In the genomic region with DNA sequence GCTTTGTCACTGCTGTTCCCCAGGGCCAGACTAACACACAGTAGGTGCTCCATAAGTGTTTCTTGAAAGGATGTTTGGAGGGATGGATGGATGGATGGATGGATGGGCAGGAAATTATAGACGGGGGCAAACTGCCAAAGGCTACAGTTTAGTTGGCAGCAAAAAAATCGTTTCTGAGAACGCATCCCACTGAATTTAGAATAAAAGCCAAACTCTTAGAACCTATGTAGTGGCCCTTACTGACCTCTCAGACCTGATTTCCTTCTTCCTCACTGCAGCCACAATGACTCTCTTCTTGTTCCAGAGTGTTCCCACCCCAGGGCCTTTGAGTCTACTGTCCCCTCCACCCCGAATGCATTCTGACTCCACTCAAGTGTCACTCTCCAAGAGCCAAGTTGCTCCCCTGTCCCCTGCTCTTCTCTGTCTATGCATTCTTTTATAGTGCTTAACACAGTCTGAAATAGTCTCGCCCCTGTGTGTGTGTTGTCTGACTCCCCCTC, we compare ENCODE assay signal across 9 cellular contexts. TPM values are rescaled to one million over a fixed set of nuclear protein-coding genes. Genes with fewer than 3 reads are reported as not detected.
DNase-seq lines count a peak whose midpoint lies in the region; ATAC-seq, FAIRE-seq and TF ChIP-seq lines count a peak whose summit lies in the region.
"Had no signal": no experiment of that assay in that cellular context is flagged by ENCODE, and none has a peak within 500 bp of the region (broad histone marks: within the 10 kb centered on the region; RNA-seq: fewer than 3 reads in every experiment).

No MANE protein-coding gene starts in this region.

- peaks cover 9% of the 10 kb centered on the region; the same call in 1 of the 2 replicates for H4K20me1 ChIP-seq in GM23338 (replicated peaks; ENCODE audit: insufficient read depth)

- H3K9me3 Mint-ChIP-seq in GM23338, result no peaks in the 10 kb centered on the region

- no peaks in the 10 kb centered on the region for H3K9me2 ChIP-seq in GM23338 (ENCODE audit: insufficient read depth)

- no peaks in the 10 kb centered on the region for H3K79me2 ChIP-seq in GM23338 (replicated peaks; ENCODE audit: insufficient read depth)

- H3K9me3 ChIP-seq in ascending aorta (no peaks in the 10 kb centered on the region), neuron (ENCODE audit: low read length) (peaks cover 2% of the 10 kb centered on the region)

- H3K27ac ChIP-seq in GM23338 (ENCODE audit: low read depth) (no peak overlapping the region), ascending aorta (no peak overlapping the region)
- H3K27ac ChIP-seq: brain microvascular endothelial cell had no signal

- peaks cover 12% of the 10 kb centered on the region; the same call in 1 of the 2 replicates for H3K4me1 ChIP-seq in GM23338 (ENCODE audit: insufficient read depth)
- peaks cover 2 to 5% of the 10 kb centered on the region in 2 donors for H3K4me1 ChIP-seq in ascending aorta
- H3K4me1 ChIP-seq in neuron (ENCODE audit: insufficient read depth, low read length), result peaks cover 24% of the 10 kb centered on the region

- DNase-seq in AG09309 (ENCODE audit: low read depth) (no peak), GM23338 (ENCODE audit: low spot score) (no peak), ascending aorta (ENCODE audit: low spot score in 2 of 2) (no peak), NCI-H2227 (lab: John Stamatoyannopoulos, UW; ENCODE audit: unreplicated experiment) (no peak), D721Med (ENCODE audit: insufficient read length, low spot score) (no peak), DMS53 treated with DMSO at 0.1 percent for 48 hours (lab: John Stamatoyannopoulos, UW; ENCODE audit: unreplicated experiment) (no peak)
- DNase-seq: brain microvascular endothelial cell had no signal

- ATAC-seq in GM23338 (no peak), HG02884 (IDR thresholded peaks at IDR 0.05; ENCODE audit: unreplicated experiment) (no peak)

- no peak for FAIRE-seq in D721Med (lab: Jason Lieb, UNC)

- H3K36me3 ChIP-seq in GM23338 (ENCODE audit: insufficient read depth), result no peaks in the 10 kb centered on the region
- no peaks in the 10 kb centered on the region for H3K36me3 ChIP-seq in ascending aorta
- no peaks in the 10 kb centered on the region for H3K36me3 ChIP-seq in neuron (ENCODE audit: insufficient read depth, low read length)
- H3K36me3 ChIP-seq: brain microvascular endothelial cell had no signal

- peaks cover 4% of the 10 kb centered on the region; the same call in 1 of the 3 replicates for H3K36me3 Mint-ChIP-seq in GM23338 (ENCODE audit: low read depth)

- peaks cover 18% of the 10 kb centered on the region for H3K4me1 Mint-ChIP-seq in GM23338

- intact Hi-C loops in ascending aorta (cut with DNase I), result loop anchor here (5.0 to 10.0 kb wide), 4 partner anchors 71 to 423 kb away; no protein-coding TSS in a partner anchor

- H3K27me3 Mint-ChIP-seq in GM23338 (ENCODE audit: insufficient read depth, low read depth, poor library complexity), result peaks cover 62% of the 10 kb centered on the region

- H3K4me3 ChIP-seq in AG09309 (ENCODE audit: control insufficient read depth, low read depth, low read length) (peak overlapping the region; percentile 41), GM23338 (no peak overlapping the region), ascending aorta (peak overlapping the region; percentile 66 to 68), neuron (ENCODE audit: low read length) (peak overlapping the region; percentile 44)

- H2AFZ ChIP-seq in GM23338 (no peak overlapping the region), neuron (ENCODE audit: low read depth, low read length) (no peak overlapping the region)

- no peak overlapping the region for H3K27ac Mint-ChIP-seq in GM23338

- no peaks in the 10 kb centered on the region for H3F3A ChIP-seq in GM23338 (replicated peaks; ENCODE audit: low read depth)

- H3K4me2 ChIP-seq in GM23338, result no peak overlapping the region

- peaks cover 66% of the 10 kb centered on the region for H3K27me3 ChIP-seq in GM23338 (ENCODE audit: insufficient read depth)
- H3K27me3 ChIP-seq in ascending aorta, result peaks cover 9% of the 10 kb centered on the region
- H3K27me3 ChIP-seq in neuron (ENCODE audit: insufficient read depth, low read length), result peaks cover 74% of the 10 kb centered on the region

- TF ChIP-seq CTCF in AG09309 (IDR thresholded peaks at IDR 0.05; ENCODE audit: control insufficient read depth, insufficient read depth, low read depth, low read length, missing control alignments) (no peak), GM23338 (conservative IDR thresholded peaks at IDR 0.05; ENCODE audit: low read depth in 2 of 2) (no peak), ascending aorta (IDR thresholded peaks at IDR 0.05) (no peak), D721Med (IDR thresholded peaks at IDR 0.05; ENCODE audit: insufficient read depth, missing control alignments) (no peak)

- H3K4me3 Mint-ChIP-seq in GM23338, result peak overlapping the region; percentile 44; the same call in 2 of the 3 replicates

TF ChIP-seq in GM23338, 12 proteins besides CTCF, POLR2A, EP300 and RAD21 (continues in another document):
- TF ChIP-seq, protein P1, sequence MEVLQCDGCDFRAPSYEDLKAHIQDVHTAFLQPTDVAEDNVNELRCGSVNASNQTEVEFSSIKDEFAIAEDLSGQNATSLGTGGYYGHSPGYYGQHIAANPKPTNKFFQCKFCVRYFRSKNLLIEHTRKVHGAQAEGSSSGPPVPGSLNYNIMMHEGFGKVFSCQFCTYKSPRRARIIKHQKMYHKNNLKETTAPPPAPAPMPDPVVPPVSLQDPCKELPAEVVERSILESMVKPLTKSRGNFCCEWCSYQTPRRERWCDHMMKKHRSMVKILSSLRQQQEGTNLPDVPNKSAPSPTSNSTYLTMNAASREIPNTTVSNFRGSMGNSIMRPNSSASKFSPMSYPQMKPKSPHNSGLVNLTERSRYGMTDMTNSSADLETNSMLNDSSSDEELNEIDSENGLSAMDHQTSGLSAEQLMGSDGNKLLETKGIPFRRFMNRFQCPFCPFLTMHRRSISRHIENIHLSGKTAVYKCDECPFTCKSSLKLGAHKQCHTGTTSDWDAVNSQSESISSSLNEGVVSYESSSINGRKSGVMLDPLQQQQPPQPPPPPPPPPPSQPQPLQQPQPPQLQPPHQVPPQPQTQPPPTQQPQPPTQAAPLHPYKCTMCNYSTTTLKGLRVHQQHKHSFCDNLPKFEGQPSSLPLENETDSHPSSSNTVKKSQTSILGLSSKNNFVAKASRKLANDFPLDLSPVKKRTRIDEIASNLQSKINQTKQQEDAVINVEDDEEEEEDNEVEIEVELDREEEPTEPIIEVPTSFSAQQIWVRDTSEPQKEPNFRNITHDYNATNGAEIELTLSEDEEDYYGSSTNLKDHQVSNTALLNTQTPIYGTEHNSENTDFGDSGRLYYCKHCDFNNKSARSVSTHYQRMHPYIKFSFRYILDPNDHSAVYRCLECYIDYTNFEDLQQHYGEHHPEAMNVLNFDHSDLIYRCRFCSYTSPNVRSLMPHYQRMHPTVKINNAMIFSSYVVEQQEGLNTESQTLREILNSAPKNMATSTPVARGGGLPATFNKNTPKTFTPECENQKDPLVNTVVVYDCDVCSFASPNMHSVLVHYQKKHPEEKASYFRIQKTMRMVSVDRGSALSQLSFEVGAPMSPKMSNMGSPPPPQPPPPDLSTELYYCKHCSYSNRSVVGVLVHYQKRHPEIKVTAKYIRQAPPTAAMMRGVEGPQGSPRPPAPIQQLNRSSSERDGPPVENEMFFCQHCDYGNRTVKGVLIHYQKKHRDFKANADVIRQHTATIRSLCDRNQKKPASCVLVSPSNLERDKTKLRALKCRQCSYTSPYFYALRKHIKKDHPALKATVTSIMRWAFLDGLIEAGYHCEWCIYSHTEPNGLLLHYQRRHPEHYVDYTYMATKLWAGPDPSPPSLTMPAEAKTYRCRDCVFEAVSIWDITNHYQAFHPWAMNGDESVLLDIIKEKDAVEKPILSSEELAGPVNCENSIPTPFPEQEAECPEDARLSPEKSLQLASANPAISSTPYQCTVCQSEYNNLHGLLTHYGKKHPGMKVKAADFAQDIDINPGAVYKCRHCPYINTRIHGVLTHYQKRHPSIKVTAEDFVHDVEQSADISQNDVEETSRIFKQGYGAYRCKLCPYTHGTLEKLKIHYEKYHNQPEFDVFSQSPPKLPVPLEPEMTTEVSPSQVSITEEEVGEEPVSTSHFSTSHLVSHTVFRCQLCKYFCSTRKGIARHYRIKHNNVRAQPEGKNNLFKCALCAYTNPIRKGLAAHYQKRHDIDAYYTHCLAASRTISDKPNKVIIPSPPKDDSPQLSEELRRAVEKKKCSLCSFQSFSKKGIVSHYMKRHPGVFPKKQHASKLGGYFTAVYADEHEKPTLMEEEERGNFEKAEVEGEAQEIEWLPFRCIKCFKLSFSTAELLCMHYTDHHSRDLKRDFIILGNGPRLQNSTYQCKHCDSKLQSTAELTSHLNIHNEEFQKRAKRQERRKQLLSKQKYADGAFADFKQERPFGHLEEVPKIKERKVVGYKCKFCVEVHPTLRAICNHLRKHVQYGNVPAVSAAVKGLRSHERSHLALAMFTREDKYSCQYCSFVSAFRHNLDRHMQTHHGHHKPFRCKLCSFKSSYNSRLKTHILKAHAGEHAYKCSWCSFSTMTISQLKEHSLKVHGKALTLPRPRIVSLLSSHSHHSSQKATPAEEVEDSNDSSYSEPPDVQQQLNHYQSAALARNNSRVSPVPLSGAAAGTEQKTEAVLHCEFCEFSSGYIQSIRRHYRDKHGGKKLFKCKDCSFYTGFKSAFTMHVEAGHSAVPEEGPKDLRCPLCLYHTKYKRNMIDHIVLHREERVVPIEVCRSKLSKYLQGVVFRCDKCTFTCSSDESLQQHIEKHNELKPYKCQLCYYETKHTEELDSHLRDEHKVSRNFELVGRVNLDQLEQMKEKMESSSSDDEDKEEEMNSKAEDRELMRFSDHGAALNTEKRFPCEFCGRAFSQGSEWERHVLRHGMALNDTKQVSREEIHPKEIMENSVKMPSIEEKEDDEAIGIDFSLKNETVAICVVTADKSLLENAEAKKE (CRISPR knock-in tag; IDR thresholded peaks at IDR 0.05), result no peak
- TF ChIP-seq STAT1 (IDR thresholded peaks at IDR 0.05; ENCODE audit: unreplicated experiment), result no peak
- TF ChIP-seq EZH2 (IDR thresholded peaks at IDR 0.05; ENCODE audit: low read depth, unreplicated experiment), result no peak
- TF ChIP-seq JUNB (IDR thresholded peaks at IDR 0.05; ENCODE audit: unreplicated experiment), result no peak
- TF ChIP-seq NANOG (IDR thresholded peaks at IDR 0.05; ENCODE audit: borderline replicate concordance), result no peak
- no peak for TF ChIP-seq POLR2AphosphoS5 (IDR thresholded peaks at IDR 0.05; ENCODE audit: low read depth)

RNA-seq across cellular contexts. Expression of a gene that starts 5.2 kb away (rescaled TPM):
- total RNA-seq in GM23338 (2014; rRNA removed; shearing (Covaris generic)), result 0.12 and 0.83 TPM in 2 replicates
- polyA plus RNA-seq in GM23338 (2016; fragmentation: Nextera tagmentation; extraction: Ambion mirVana), result 0.37 and 0.52 TPM in 2 replicates
- total RNA-seq in ascending aorta, result 56.0 TPM

RNA-seq across cellular contexts. Expression of a gene that starts 31.5 kb away (rescaled TPM):
- total RNA-seq in GM23338 (2014; rRNA removed; shearing (Covaris generic)), result not detected in 2 replicates
- polyA plus RNA-seq in GM23338 (2016; fragmentation: Nextera tagmentation; extraction: Ambion mirVana), result not detected in 2 replicates
- total RNA-seq in ascending aorta, result not detected

Comparison
In these comparisons a context has a peak if more than half of its experiments do, and no peak if none do; other contexts are left out.
1. RNA of a gene that starts 5.2 kb away (total RNA-seq): 56.0 TPM in ascending aorta (single experiment); 0.12 to 0.83 TPM in GM23338; every median in the first group is over 10 times any median in the second.